ENCODE assay signal across 10 cellular contexts in the genomic region with DNA sequence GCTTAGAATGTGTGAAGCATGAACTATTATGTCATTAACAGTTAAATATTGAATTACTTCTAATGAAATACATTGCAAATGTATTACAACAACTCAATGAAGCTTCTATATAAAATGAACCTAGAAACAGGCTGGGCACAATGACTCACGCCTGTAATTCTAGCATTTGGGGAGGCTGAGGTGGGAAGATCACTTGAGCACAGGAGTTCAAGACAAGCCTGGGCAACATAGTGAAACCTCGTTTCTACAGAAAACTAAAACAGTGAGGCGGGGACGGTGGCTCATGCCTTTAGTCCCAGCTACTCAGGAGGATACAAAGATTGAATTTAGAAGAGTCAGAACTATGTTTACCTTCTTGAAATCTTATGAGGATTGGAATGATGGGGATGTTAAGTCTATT.
"Had no signal": no experiment of that assay in that cellular context is flagged by ENCODE, and none has a peak within 500 bp of the region (broad histone marks: within the 10 kb centered on the region; RNA-seq: fewer than 3 reads in every experiment).

No MANE protein-coding gene starts in this region.

- FAIRE-seq: HTR-8/SVneo, K562 had no signal

- ATAC-seq: HCT116, K562 had no signal

- H3K4me3 ChIP-seq: GM23248, HAP-1, K562 had no signal

- DNase-seq: GM23248, GOT3, H7, HFFc6, IMR-90, KG1 had no signal

- H3K27ac ChIP-seq: GM23248 had no signal

- H3K36me3 ChIP-seq: HAP-1 had no signal

- H3K4me1 ChIP-seq: HAP-1 had no signal
